ENCODE assay signal across 13 cellular contexts in genomic region chr12:93727195-93727811, GRCh38. TPM values are rescaled to one million over a fixed set of nuclear protein-coding genes. Genes with fewer than 3 reads are reported as not detected.
A peak's percentile ranks its signal among the peaks of the same experiment; 100 is the strongest.
DNase-seq lines count a peak whose midpoint lies in the region; ATAC-seq, FAIRE-seq and TF ChIP-seq lines count a peak whose summit lies in the region.
"Had no signal": no experiment of that assay in that cellular context is flagged by ENCODE, and none has a peak within 500 bp of the region (broad histone marks: within the 10 kb centered on the region; RNA-seq: fewer than 3 reads in every experiment).

No MANE protein-coding gene starts in this region.

- 55% methylated on average over 3 of the region's 3 CpGs for WGBS in esophagus muscularis mucosa
- no CpG with 5 or more reads among the region's 3 CpGs for WGBS in trophoblast cell (ENCODE audit: extremely low coverage, insufficient coverage, insufficient read length)

- H3K27ac Mint-ChIP-seq in activated T-helper 2 cell treated with anti-CD3 and anti-CD28 coated beads, Interferon-gamma antibody, Interleukin-2, Interleukin-4, amounts not matched to agents 10 μg/mL and 5 μg/mL and 100 μg/mL, durations not matched to agents 14 hours and 24 hours and 36 hours = no peak overlapping the region
- H3K27ac Mint-ChIP-seq: B cell had no signal

- H2BK5ac ChIP-seq in trophoblast cell (ENCODE audit: low read depth, low read length, poor library complexity) = no peak overlapping the region

- H3K4me3 Mint-ChIP-seq in activated T-helper 2 cell treated with anti-CD3 and anti-CD28 coated beads, Interferon-gamma antibody, Interleukin-2, Interleukin-4, amounts not matched to agents 10 μg/mL and 5 μg/mL and 100 μg/mL, durations not matched to agents 14 hours and 24 hours and 36 hours (ENCODE audit: low read depth) = no peak overlapping the region
- H3K4me3 Mint-ChIP-seq: B cell had no signal

- no peak overlapping the region for H2AK5ac ChIP-seq in trophoblast cell (ENCODE audit: low read length)

- no peak overlapping the region for H3K9ac ChIP-seq in trophoblast cell (ENCODE audit: low read length)

- ATAC-seq in HG02885 (IDR thresholded peaks at IDR 0.05; ENCODE audit: poor library complexity, unreplicated experiment) (peak; percentile 39), omental fat pad (ENCODE audit: low FRiP score) (no peak)

- peak overlapping the region; percentile 48 for H3K23ac ChIP-seq in trophoblast cell (ENCODE audit: low read length)

- TF ChIP-seq CTCF in esophagus muscularis mucosa (IDR thresholded peaks at IDR 0.05) = no peak
- no peak for TF ChIP-seq CTCF in omental fat pad (IDR thresholded peaks at IDR 0.05)

- H3K4ac ChIP-seq in trophoblast cell (ENCODE audit: low read depth, low read length) = no peak overlapping the region

- peaks cover 5% of the 10 kb centered on the region for H3K4me1 Mint-ChIP-seq in activated T-helper 2 cell treated with anti-CD3 and anti-CD28 coated beads, Interferon-gamma antibody, Interleukin-2, Interleukin-4, amounts not matched to agents 10 μg/mL and 5 μg/mL and 100 μg/mL, durations not matched to agents 14 hours and 24 hours and 36 hours (ENCODE audit: low read depth)

- H3K27ac ChIP-seq in esophagus muscularis mucosa (replicated peaks in 1 of 4) (peak overlapping the region; percentile 18 to 67 (median 32)), trophoblast cell (ENCODE audit: low read depth, low read length) (no peak overlapping the region)

- TF ChIP-seq POLR2A in GM12892 (IDR thresholded peaks at IDR 0.05; ENCODE audit: low read depth, low read length) = no peak
- TF ChIP-seq POLR2A in esophagus muscularis mucosa (IDR thresholded peaks at IDR 0.05; ENCODE audit: low read depth) = no peak

- H3K18ac ChIP-seq in trophoblast cell (ENCODE audit: low read length) = no peak overlapping the region

- H2BK120ac ChIP-seq in trophoblast cell (ENCODE audit: insufficient read depth, low read length, poor library complexity) = no peak overlapping the region

- intact Hi-C loops in esophagus muscularis mucosa (cut with DNase I) = no loop called here
- intact Hi-C loops in activated T-helper 2 cell treated with anti-CD3 and anti-CD28 coated beads, Interferon-gamma antibody, Interleukin-2, Interleukin-4, amounts not matched to agents 10 μg/mL and 5 μg/mL and 100 μg/mL, durations not matched to agents 14 hours and 24 hours and 36 hours (cut with micrococcal nuclease) = no loop called here

- H3K27me3 Mint-ChIP-seq in activated T-helper 2 cell treated with anti-CD3 and anti-CD28 coated beads, Interferon-gamma antibody, Interleukin-2, Interleukin-4, amounts not matched to agents 10 μg/mL and 5 μg/mL and 100 μg/mL, durations not matched to agents 14 hours and 24 hours and 36 hours (ENCODE audit: low read depth) = no peaks in the 10 kb centered on the region
- H3K27me3 Mint-ChIP-seq: B cell had no signal

- H3K36me3 Mint-ChIP-seq in activated T-helper 2 cell treated with anti-CD3 and anti-CD28 coated beads, Interferon-gamma antibody, Interleukin-2, Interleukin-4, amounts not matched to agents 10 μg/mL and 5 μg/mL and 100 μg/mL, durations not matched to agents 14 hours and 24 hours and 36 hours (ENCODE audit: low read depth) = no peaks in the 10 kb centered on the region

- no peak overlapping the region for H4K12ac ChIP-seq in trophoblast cell (ENCODE audit: low read depth, low read length)

- DNase-seq in GM12892 (ENCODE audit: insufficient read length) (no peak), esophagus muscularis mucosa (ENCODE audit: extremely low spot score) (no peak), trophoblast cell (no peak), SW480 (ENCODE audit: low spot score) (no peak), NCI-H1105 treated with DMSO at 0.1 percent for 48 hours (lab: John Stamatoyannopoulos, UW) (no peak), omental fat pad (ENCODE audit: low spot score) (no peak)
- no peak for DNase-seq in activated T-helper 2 cell treated with anti-CD3 and anti-CD28 coated beads, Interferon-gamma antibody, Interleukin-2, Interleukin-4, amounts not matched to agents 10 μg/mL and 5 μg/mL and 100 μg/mL, durations not matched to agents 14 hours and 24 hours and 36 hours (ENCODE audit: low spot score)
- DNase-seq: head of caudate nucleus, nucleus accumbens had no signal

- H3K4me2 ChIP-seq in trophoblast cell (ENCODE audit: low read length) = no peak overlapping the region

- peaks cover 6% of the 10 kb centered on the region for H3K9me3 Mint-ChIP-seq in activated T-helper 2 cell treated with anti-CD3 and anti-CD28 coated beads, Interferon-gamma antibody, Interleukin-2, Interleukin-4, amounts not matched to agents 10 μg/mL and 5 μg/mL and 100 μg/mL, durations not matched to agents 14 hours and 24 hours and 36 hours

- no peak overlapping the region for H2AFZ ChIP-seq in trophoblast cell (ENCODE audit: insufficient read depth, low read length, poor library complexity)

- no peaks in the 10 kb centered on the region for H3K79me1 ChIP-seq in trophoblast cell (ENCODE audit: low read length)

- no peak overlapping the region for H4K8ac ChIP-seq in trophoblast cell (ENCODE audit: low read depth, low read length)

- no peak overlapping the region for H4K91ac ChIP-seq in trophoblast cell (ENCODE audit: low read depth, low read length)

- H3K79me2 ChIP-seq in trophoblast cell (ENCODE audit: control insufficient read depth, insufficient read depth, low read length, poor library complexity) = no peaks in the 10 kb centered on the region

- H3K36me3 ChIP-seq in esophagus muscularis mucosa = no peaks in the 10 kb centered on the region
- H3K36me3 ChIP-seq in trophoblast cell (ENCODE audit: control insufficient read depth in 1 of 2, insufficient read depth in 2 of 2, low read length in 2 of 2) = no peaks in the 10 kb centered on the region

- H2BK12ac ChIP-seq in trophoblast cell (ENCODE audit: low read length) = no peak overlapping the region

- FAIRE-seq in GM12892 (lab: Jason Lieb, UNC) = peak; percentile 36
- FAIRE-seq: G401.6 had no signal

- TF ChIP-seq EP300 in esophagus muscularis mucosa (IDR thresholded peaks at IDR 0.05) = no peak

- H3K9me3 ChIP-seq in esophagus muscularis mucosa (no peaks in the 10 kb centered on the region), trophoblast cell (ENCODE audit: insufficient read depth, low read depth, low read length) (no peaks in the 10 kb centered on the region)

- H3K4me3 ChIP-seq in esophagus muscularis mucosa (no peak overlapping the region), trophoblast cell (ENCODE audit: low read depth, low read length) (no peak overlapping the region)
- H3K4me3 ChIP-seq: lung had no signal

- H3K27me3 ChIP-seq in esophagus muscularis mucosa = no peaks in the 10 kb centered on the region
- H3K27me3 ChIP-seq in trophoblast cell (ENCODE audit: insufficient read depth, low read length) = no peaks in the 10 kb centered on the region

- peaks cover 0 to 17% (median 11%) of the 10 kb centered on the region in 4 donors for H3K4me1 ChIP-seq in esophagus muscularis mucosa
- H3K4me1 ChIP-seq in trophoblast cell (ENCODE audit: control insufficient read depth in 1 of 2, insufficient read depth in 2 of 2, low read length in 2 of 2) = peaks cover 0 to 3% of the 10 kb centered on the region in 2 experiments

- H3K14ac ChIP-seq in trophoblast cell (ENCODE audit: low read length) = no peak overlapping the region

RNA-seq across cellular contexts. Expression of gene CRADD, which starts 50.1 kb away (rescaled TPM):
- polyA plus RNA-seq in GM12892 (2012; ENCODE audit: missing spikeins) = 7.8 TPM
- 10 to 100 TPM; 23.5 to 35.3 (median 26.1) TPM for total RNA-seq in esophagus muscularis mucosa
- 5.7 and 6.0 TPM in 2 replicates for polyA plus RNA-seq in trophoblast cell (2013)
- 10.2 and 10.7 TPM in 2 replicates for total RNA-seq in activated T-helper 2 cell treated with anti-CD3 and anti-CD28 coated beads, Interferon-gamma antibody, Interleukin-2, Interleukin-4, amounts not matched to agents 10 μg/mL and 5 μg/mL and 100 μg/mL, durations not matched to agents 14 hours and 24 hours and 36 hours
- 10 to 100 TPM; 27.7 to 61.0 (median 34.2) TPM for total RNA-seq in omental fat pad
